19 cellular contexts compared by ENCODE assay signal in genomic region chr1:218408942-218409341, GRCh38.
DNase-seq lines count a peak whose midpoint lies in the region; ATAC-seq and TF ChIP-seq lines count a peak whose summit lies in the region.
"Had no signal": no experiment of that assay in that cellular context is flagged by ENCODE, and none has a peak within 500 bp of the region (broad histone marks: within the 10 kb centered on the region; RNA-seq: fewer than 3 reads in every experiment).

No MANE protein-coding gene starts in this region.

- no peaks in the 10 kb centered on the region for H3K27me3 ChIP-seq in psoas muscle (ENCODE audit: insufficient read depth in 3 of 3, low read length in 2 of 3)
- H3K27me3 ChIP-seq: MG63 had no signal

- H3K4me3 ChIP-seq in choroid plexus epithelial cell (ENCODE audit: low read depth, low read length): no peak overlapping the region
- H3K4me3 ChIP-seq in psoas muscle: no peak overlapping the region
- H3K4me3 ChIP-seq: GM23248, MG63 had no signal

- 73 to 84% (median 74%) methylated on average over 9 of the region's 9 CpGs for WGBS in psoas muscle, 3 donors

- DNase-seq in NCI-H748 (lab: John Stamatoyannopoulos, UW; ENCODE audit: unreplicated experiment): peak; percentile 21
- no peak for DNase-seq in NCI-H748 treated with DMSO at 0.1 percent for 48 hours (lab: John Stamatoyannopoulos, UW)
- peak; percentile 82 for DNase-seq in NCI-H82 (lab: John Stamatoyannopoulos, UW)
- peak; percentile 45 for DNase-seq in choroid plexus epithelial cell (ENCODE audit: low read depth)
- no peak for DNase-seq in psoas muscle
- no peak for DNase-seq in stimulated activated CD4-positive, alpha-beta T cell treated with anti-CD3 and anti-CD28 coated beads, Interleukin-1b, Interleukin-23, amount 100 ng/mL, for 48 hours
- DNase-seq in left lobe of liver (ENCODE audit: low spot score): no peak
- no peak for DNase-seq in NCI-H2081 (lab: John Stamatoyannopoulos, UW)
- DNase-seq: DMS79, GDM1, GM23248, MG63, NCI-H1092 treated with DMSO at 0.1 percent for 48 hours, NCI-H187, NCI-H2171, NCI-H446 treated with DMSO at 0.1 percent for 48 hours, OCI-M1 had no signal

- no peak for TF ChIP-seq CTCF in choroid plexus epithelial cell (conservative IDR thresholded peaks at IDR 0.05; ENCODE audit: low read depth, low read length)
- no peak for TF ChIP-seq CTCF in psoas muscle (IDR thresholded peaks at IDR 0.05)

- peaks cover 0 to 23% of the 10 kb centered on the region in 2 donors for H3K36me3 ChIP-seq in psoas muscle (ENCODE audit: insufficient read depth in 1 of 2, low read depth in 1 of 2)
- H3K36me3 ChIP-seq: MG63 had no signal

- H3K9me3 ChIP-seq in psoas muscle: no peaks in the 10 kb centered on the region
- H3K9me3 ChIP-seq: MG63 had no signal

- ATAC-seq in psoas muscle: peak in 1 of 4 donors; percentile 36
- no peak for ATAC-seq in left lobe of liver

- peaks cover 28% of the 10 kb centered on the region for H3K4me1 ChIP-seq in psoas muscle

- intact Hi-C loops in psoas muscle (cut with DNase I): no loop called here

- H3K27ac ChIP-seq in psoas muscle: peak overlapping the region; percentile 37
- H3K27ac ChIP-seq: GM23248, KMS-11, RWPE1 had no signal

Comparison
In these comparisons a context has a peak if more than half of its experiments do, and no peak if none do; other contexts are left out.
1. DNase-seq: peak in NCI-H748 (single experiment), NCI-H82 (single experiment) and choroid plexus epithelial cell (single experiment); none in NCI-H748 treated with DMSO at 0.1 percent for 48 hours (single experiment), psoas muscle (0 of 2), stimulated activated CD4-positive, alpha-beta T cell treated with anti-CD3 and anti-CD28 coated beads, Interleukin-1b, Interleukin-23, amount 100 ng/mL, for 48 hours (single experiment), left lobe of liver (single experiment) and NCI-H2081 (0 of 2).